32 cellular contexts compared by ENCODE assay signal in genomic region chrX:66680451-66680850, GRCh38. TPM values are rescaled to one million over a fixed set of nuclear protein-coding genes. Genes with fewer than 3 reads are reported as not detected.
DNase-seq lines count a peak whose midpoint lies in the region; ATAC-seq, FAIRE-seq and TF ChIP-seq lines count a peak whose summit lies in the region.
"Had no signal": no experiment of that assay in that cellular context is flagged by ENCODE, and none has a peak within 500 bp of the region (broad histone marks: within the 10 kb centered on the region; RNA-seq: fewer than 3 reads in every experiment).

No MANE protein-coding gene starts in this region.

- POLR2A ChIA-PET in CD4-positive, alpha-beta memory T cell (lab: Charles Lee; ENCODE audit: partially characterized antibody), result no interaction called here
- POLR2A ChIA-PET in T-cell (lab: Charles Lee), result no interaction called here

- DNase-seq in AG20443 (ENCODE audit: low spot score), result peak; percentile 7
- DNase-seq in LHCN-M2 (ENCODE audit: low read depth), result peak; percentile 41
- peak; percentile 57 for DNase-seq in bronchial epithelial cell (ENCODE audit: low read depth)
- DNase-seq in fibroblast of pulmonary artery (ENCODE audit: low read depth), result peak; percentile 13
- DNase-seq in CD4-positive, alpha-beta memory T cell, result no peak
- no peak for DNase-seq in kidney glomerular epithelial cell (lab: John Stamatoyannopoulos, UW)
- no peak for DNase-seq in T-cell
- DNase-seq: activated CD8-positive, alpha-beta memory T cell treated with anti-CD3 and anti-CD28 coated beads, Interleukin-2, amount 50 U/mL, for 48 hours; activated CD8-positive, alpha-beta T cell treated with anti-CD3 and anti-CD28 coated beads for 36 hours; activated naive CD4-positive, alpha-beta T cell treated with Interleukin-2 at 50 U/mL for 16 hours; effector CD8-positive, alpha-beta T cell; hippocampal formation; left colon; NCI-H1092 treated with DMSO at 0.1 percent for 48 hours; NCI-H2029 treated with DMSO at 0.1 percent for 48 hours; NCI-H526; NK-92 treated with Interleukin-12 subunit alpha and Interleukin-12 subunit beta, amount 100 ng/mL, for 24 hours; occipital lobe; sigmoid colon; stimulated activated CD4-positive, alpha-beta T cell treated with anti-CD3 and anti-CD28 coated beads, Interleukin-4, amount 100 ng/mL, for 1 hour; stomach had no signal

- peaks cover 0 to 2% of the 10 kb centered on the region in 2 donors for H3K27me3 Mint-ChIP-seq in CD4-positive, alpha-beta memory T cell
- peaks cover 2 to 17% of the 10 kb centered on the region in 2 donors for H3K27me3 Mint-ChIP-seq in T-cell

- TF ChIP-seq CTCF in bronchial epithelial cell (IDR thresholded peaks at IDR 0.05; ENCODE audit: insufficient read depth, low read length, severe bottlenecking) (no peak), fibroblast of pulmonary artery (IDR thresholded peaks at IDR 0.05; ENCODE audit: low read length, missing control alignments) (no peak)

- intact Hi-C loops in CD4-positive, alpha-beta memory T cell (cut with micrococcal nuclease), result no loop called here

- H3K9me3 ChIP-seq in CD4-positive, alpha-beta memory T cell (ENCODE audit: control insufficient read depth in 1 of 2, low read length in 2 of 2), result no peaks in the 10 kb centered on the region
- H3K9me3 ChIP-seq: BLaER1, prostate gland, sigmoid colon, stomach, vagina had no signal

- H3K27ac ChIP-seq in CD4-positive, alpha-beta memory T cell (ENCODE audit: low read depth, low read length), result no peak overlapping the region
- H3K27ac ChIP-seq: BLaER1, coronary artery, prostate gland, sigmoid colon, stomach, vagina had no signal

- no peaks in the 10 kb centered on the region for H3K36me3 ChIP-seq in bronchial epithelial cell (ENCODE audit: control insufficient read depth, insufficient read depth, low read length)
- no peaks in the 10 kb centered on the region for H3K36me3 ChIP-seq in CD4-positive, alpha-beta memory T cell (ENCODE audit: insufficient read depth, low read length)
- H3K36me3 ChIP-seq: BLaER1, prostate gland, sigmoid colon, stomach, vagina had no signal

- H3K27ac Mint-ChIP-seq in CD4-positive, alpha-beta memory T cell, result no peak overlapping the region
- no peak overlapping the region for H3K27ac Mint-ChIP-seq in T-cell
- H3K27ac Mint-ChIP-seq: activated CD8-positive, alpha-beta T cell treated with anti-CD3 and anti-CD28 coated beads for 36 hours; activated T-helper 1 cell treated with anti-CD3 and anti-CD28 coated beads, Interleukin-12 subunit alpha, Interleukin-12 subunit beta, Interleukin-2, Interleukin-4 antibody, amounts not matched to agents 30 ng/mL and 10 ng/mL and 1 ng/mL, durations not matched to agents 14 hours and 24 hours and 36 hours; brain; natural killer cell treated with Interleukin-12 subunit alpha and Interleukin-12 subunit beta and Interleukin-15 and Interleukin-18, amount 100 ng/mL, for 72 hours had no signal

- no peaks in the 10 kb centered on the region for H3K36me3 Mint-ChIP-seq in CD4-positive, alpha-beta memory T cell
- H3K36me3 Mint-ChIP-seq in T-cell, result no peaks in the 10 kb centered on the region
- H3K36me3 Mint-ChIP-seq: brain; natural killer cell treated with Interleukin-12 subunit alpha and Interleukin-12 subunit beta and Interleukin-15 and Interleukin-18, amount 100 ng/mL, for 72 hours had no signal

- H3K4me3 ChIP-seq in bronchial epithelial cell (ENCODE audit: low read depth, low read length), result no peak overlapping the region
- H3K4me3 ChIP-seq in fibroblast of pulmonary artery (replicated peaks; ENCODE audit: low read depth, low read length), result no peak overlapping the region
- H3K4me3 ChIP-seq in CD4-positive, alpha-beta memory T cell (ENCODE audit: low read length in 2 of 2), result no peak overlapping the region
- H3K4me3 ChIP-seq: BLaER1, coronary artery, prostate gland, sigmoid colon, stomach, vagina had no signal

- CTCF ChIA-PET in CD4-positive, alpha-beta memory T cell (lab: Charles Lee; ENCODE audit: partially characterized antibody), result no interaction called here
- CTCF ChIA-PET in T-cell (lab: Charles Lee), result no interaction called here

- ATAC-seq in HG03139 (IDR thresholded peaks at IDR 0.05; ENCODE audit: unreplicated experiment), result no peak
- ATAC-seq in T-cell (replicated peaks in 1 of 4), result no peak
- ATAC-seq: activated CD8-positive, alpha-beta T cell treated with anti-CD3 and anti-CD28 coated beads for 36 hours; esophagus mucosa; HCT116; left colon; natural killer cell treated with Interleukin-12 subunit alpha and Interleukin-12 subunit beta and Interleukin-15 and Interleukin-18, amount 100 ng/mL, for 72 hours; Right ventricle myocardium inferior had no signal

- no peak overlapping the region for H3K4me3 Mint-ChIP-seq in CD4-positive, alpha-beta memory T cell
- H3K4me3 Mint-ChIP-seq in T-cell, result no peak overlapping the region
- H3K4me3 Mint-ChIP-seq: activated CD8-positive, alpha-beta T cell treated with anti-CD3 and anti-CD28 coated beads for 36 hours; activated T-helper 1 cell treated with anti-CD3 and anti-CD28 coated beads, Interleukin-12 subunit alpha, Interleukin-12 subunit beta, Interleukin-2, Interleukin-4 antibody, amounts not matched to agents 30 ng/mL and 10 ng/mL and 1 ng/mL, durations not matched to agents 14 hours and 24 hours and 36 hours; brain; natural killer cell treated with Interleukin-12 subunit alpha and Interleukin-12 subunit beta and Interleukin-15 and Interleukin-18, amount 100 ng/mL, for 72 hours had no signal

- H3K27me3 ChIP-seq in bronchial epithelial cell (ENCODE audit: control insufficient read depth, insufficient read depth, low read length), result no peaks in the 10 kb centered on the region
- no peaks in the 10 kb centered on the region for H3K27me3 ChIP-seq in CD4-positive, alpha-beta memory T cell (ENCODE audit: insufficient read depth, low read length)
- H3K27me3 ChIP-seq: sigmoid colon, stomach, vagina had no signal

- H3K4me1 Mint-ChIP-seq in CD4-positive, alpha-beta memory T cell, result no peaks in the 10 kb centered on the region
- no peaks in the 10 kb centered on the region for H3K4me1 Mint-ChIP-seq in T-cell
- H3K4me1 Mint-ChIP-seq: brain had no signal

- H3K9me3 Mint-ChIP-seq in CD4-positive, alpha-beta memory T cell, result peaks cover 0 to 2% (median 0%) of the 10 kb centered on the region in 8 donors
- no peaks in the 10 kb centered on the region for H3K9me3 Mint-ChIP-seq in T-cell
- H3K9me3 Mint-ChIP-seq: activated CD8-positive, alpha-beta T cell treated with anti-CD3 and anti-CD28 coated beads for 36 hours; activated T-helper 1 cell treated with anti-CD3 and anti-CD28 coated beads, Interleukin-12 subunit alpha, Interleukin-12 subunit beta, Interleukin-2, Interleukin-4 antibody, amounts not matched to agents 30 ng/mL and 10 ng/mL and 1 ng/mL, durations not matched to agents 14 hours and 24 hours and 36 hours; natural killer cell treated with Interleukin-12 subunit alpha and Interleukin-12 subunit beta and Interleukin-15 and Interleukin-18, amount 100 ng/mL, for 72 hours had no signal

- FAIRE-seq in bronchial epithelial cell (lab: Jason Lieb, UNC), result no peak

- H3K4me1 ChIP-seq in CD4-positive, alpha-beta memory T cell (ENCODE audit: insufficient read depth, low read length), result no peaks in the 10 kb centered on the region
- H3K4me1 ChIP-seq: BLaER1, prostate gland, sigmoid colon, stomach, vagina had no signal

RNA-seq across cellular contexts. Expression of gene EDA2R, which starts 41.6 kb away (rescaled TPM):
- total RNA-seq in LHCN-M2 (2014; rRNA removed) (27.2 and 27.8 TPM in 2 replicates), bronchial epithelial cell (3.8 and 5.3 TPM in 2 replicates), T-cell (under 1 TPM; 0.25 to 0.99 (median 0.66) TPM)
- 8.3 TPM for polyA plus RNA-seq in LHCN-M2 (2012)
- total RNA-seq in CD4-positive, alpha-beta memory T cell, result 1 to 10 TPM; 1.2 to 1.3 TPM
- under 1 TPM in 1 of 2 donors, not detected in 1; 0.08 TPM for polyA plus RNA-seq in CD4-positive, alpha-beta memory T cell

Comparison
In these comparisons a context has a peak if more than half of its experiments do, and no peak if none do; other contexts are left out.
1. DNase-seq: peak in AG20443 (single experiment), LHCN-M2 (single experiment), bronchial epithelial cell (single experiment) and fibroblast of pulmonary artery (single experiment); none in CD4-positive, alpha-beta memory T cell (0 of 5), kidney glomerular epithelial cell (single experiment) and T-cell (0 of 34).